Comparison of ENCODE assay signal across 15 cellular contexts in the genomic region with DNA sequence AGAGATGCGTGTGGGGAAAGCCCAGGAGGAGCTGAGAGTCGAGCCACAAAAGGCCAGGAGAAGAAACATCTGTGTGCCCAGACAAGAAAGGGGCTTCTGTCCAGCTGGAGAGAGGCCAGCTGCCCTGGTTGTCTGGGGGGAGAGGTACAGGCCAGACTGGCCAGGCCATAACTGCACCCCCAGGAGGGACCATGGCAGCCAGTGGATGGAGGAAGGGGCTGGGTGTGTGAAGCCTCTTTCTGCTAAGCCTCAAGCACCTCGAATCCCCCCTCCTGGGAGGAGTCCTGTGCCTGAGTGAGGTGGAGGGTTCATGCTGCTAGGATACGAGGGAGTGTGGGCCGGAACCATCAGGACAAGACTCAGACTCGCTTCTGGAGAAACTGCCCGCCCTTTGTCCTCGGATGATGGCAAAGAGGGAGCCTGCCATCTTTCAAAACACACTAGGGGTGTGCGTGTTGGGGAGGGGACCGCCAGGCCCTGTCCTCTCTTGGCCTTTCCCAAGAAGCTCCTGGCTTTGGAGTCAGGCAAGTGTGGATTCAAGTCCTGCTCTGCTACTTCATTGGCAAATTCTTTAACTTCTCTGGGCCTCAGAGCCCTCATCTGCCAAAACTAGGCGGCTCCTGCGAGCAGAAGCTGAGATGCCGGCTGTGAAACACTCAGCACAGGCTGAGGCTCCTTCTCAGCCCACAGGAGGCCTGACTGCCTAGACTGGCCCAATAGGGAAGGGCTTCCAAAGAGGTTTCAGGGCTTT.
DNase-seq lines count a peak whose midpoint lies in the region; ATAC-seq lines count a peak whose summit lies in the region.
"Had no signal": no experiment of that assay in that cellular context is flagged by ENCODE, and none has a peak within 500 bp of the region (broad histone marks: within the 10 kb centered on the region; RNA-seq: fewer than 3 reads in every experiment).

No MANE protein-coding gene starts in this region.

- peaks cover 0 to 90% (median 22%) of the 10 kb centered on the region in 3 experiments for H3K36me3 ChIP-seq in naive thymus-derived CD4-positive, alpha-beta T cell (ENCODE audit: control insufficient read depth in 2 of 3, insufficient read depth in 3 of 3, low read length in 3 of 3)

- peaks cover 1% of the 10 kb centered on the region for H3K36me3 Mint-ChIP-seq in activated naive CD4-positive, alpha-beta T cell treated with anti-CD3 and anti-CD28 coated beads, Interleukin-2, amount 50 U/mL, for 24 hours
- peaks cover 4 to 33% (median 8%) of the 10 kb centered on the region in 5 donors for H3K36me3 Mint-ChIP-seq in naive thymus-derived CD4-positive, alpha-beta T cell
- H3K36me3 Mint-ChIP-seq: naive B cell had no signal

- H3K9me3 Mint-ChIP-seq in activated naive CD4-positive, alpha-beta T cell treated with anti-CD3 and anti-CD28 coated beads, Interleukin-2, amount 50 U/mL, for 24 hours, result no peaks in the 10 kb centered on the region
- peaks cover 0 to 3% (median 0%) of the 10 kb centered on the region in 11 donors for H3K9me3 Mint-ChIP-seq in naive thymus-derived CD4-positive, alpha-beta T cell
- H3K9me3 Mint-ChIP-seq: activated B cell treated with CpG ODN at 0.5 μM for 24 hours; activated T-cell treated with anti-CD3 and anti-CD28 coated beads, Interleukin-2, amount 50 U/mL, for 72 hours; naive B cell had no signal

- no peak for DNase-seq in activated naive CD4-positive, alpha-beta T cell treated with Interleukin-2 at 50 U/mL for 16 hours
- DNase-seq in cerebellar cortex (ENCODE audit: low spot score) (peak; percentile 49), superior temporal gyrus (ENCODE audit: extremely low spot score) (peak; percentile 17), globus pallidus (ENCODE audit: low spot score) (no peak), DMS 273 treated with DMSO at 0.1 percent for 48 hours (lab: John Stamatoyannopoulos, UW) (no peak), SKM-1 (lab: John Stamatoyannopoulos, UW; ENCODE audit: unreplicated experiment) (no peak)
- DNase-seq in naive thymus-derived CD4-positive, alpha-beta T cell, result peak in 1 of 9 donors; percentile 2
- DNase-seq: activated B cell treated with CpG ODN at 0.5 μM for 24 hours; activated T-cell treated with anti-CD3 and anti-CD28 coated beads, Interleukin-2, amount 50 U/mL, for 72 hours; naive B cell; NCI-H1092; NCI-H526 treated with DMSO at 0.1 percent for 48 hours; SIG-M5; spleen had no signal

- POLR2A ChIA-PET in naive thymus-derived CD4-positive, alpha-beta T cell (lab: Charles Lee), result no interaction called here

- H3K4me1 Mint-ChIP-seq in activated naive CD4-positive, alpha-beta T cell treated with anti-CD3 and anti-CD28 coated beads, Interleukin-2, amount 50 U/mL, for 24 hours, result peaks cover 24% of the 10 kb centered on the region
- H3K4me1 Mint-ChIP-seq in naive thymus-derived CD4-positive, alpha-beta T cell, result peaks cover 11 to 37% (median 31%) of the 10 kb centered on the region in 7 donors

- no peaks in the 10 kb centered on the region for H3K27me3 ChIP-seq in naive thymus-derived CD4-positive, alpha-beta T cell (ENCODE audit: control insufficient read depth in 2 of 2, insufficient read depth in 2 of 2, low read length in 2 of 2)
- H3K27me3 ChIP-seq: spleen had no signal

- H3K27ac ChIP-seq in naive thymus-derived CD4-positive, alpha-beta T cell (ENCODE audit: low read depth, low read length), result peak overlapping the region; percentile 19

- no peak for ATAC-seq in naive thymus-derived CD4-positive, alpha-beta T cell
- ATAC-seq: activated T-cell treated with anti-CD3 and anti-CD28 coated beads, Interleukin-2, amount 50 U/mL, for 72 hours had no signal

- H3K9me3 ChIP-seq in naive thymus-derived CD4-positive, alpha-beta T cell (ENCODE audit: control insufficient read depth in 2 of 3, low read length in 3 of 3), result no peaks in the 10 kb centered on the region
- H3K9me3 ChIP-seq: spleen had no signal

- intact Hi-C loops in naive thymus-derived CD4-positive, alpha-beta T cell (cut with micrococcal nuclease), result no loop called here

- peaks cover 0 to 5% of the 10 kb centered on the region in 2 donors for H3K4me1 ChIP-seq in naive thymus-derived CD4-positive, alpha-beta T cell (ENCODE audit: control insufficient read depth in 2 of 2, insufficient read depth in 2 of 2, low read length in 2 of 2)

- H3K27me3 Mint-ChIP-seq in activated naive CD4-positive, alpha-beta T cell treated with anti-CD3 and anti-CD28 coated beads, Interleukin-2, amount 50 U/mL, for 24 hours, result no peaks in the 10 kb centered on the region
- H3K27me3 Mint-ChIP-seq in naive thymus-derived CD4-positive, alpha-beta T cell, result no peaks in the 10 kb centered on the region
- H3K27me3 Mint-ChIP-seq: activated B cell treated with CpG ODN at 0.5 μM for 24 hours, naive B cell had no signal

- H3K4me3 Mint-ChIP-seq in activated naive CD4-positive, alpha-beta T cell treated with anti-CD3 and anti-CD28 coated beads, Interleukin-2, amount 50 U/mL, for 24 hours, result no peak overlapping the region
- peak overlapping the region in 1 of 10 donors; percentile 3 for H3K4me3 Mint-ChIP-seq in naive thymus-derived CD4-positive, alpha-beta T cell
- H3K4me3 Mint-ChIP-seq: activated B cell treated with CpG ODN at 0.5 μM for 24 hours; activated T-cell treated with anti-CD3 and anti-CD28 coated beads, Interleukin-2, amount 50 U/mL, for 72 hours had no signal

- CTCF ChIA-PET in naive thymus-derived CD4-positive, alpha-beta T cell (lab: Charles Lee), result no interaction called here

- H3K4me3 ChIP-seq in naive thymus-derived CD4-positive, alpha-beta T cell (ENCODE audit: low read length), result no peak overlapping the region
- H3K4me3 ChIP-seq: spleen had no signal

- peak overlapping the region; percentile 84 for H3K27ac Mint-ChIP-seq in activated naive CD4-positive, alpha-beta T cell treated with anti-CD3 and anti-CD28 coated beads, Interleukin-2, amount 50 U/mL, for 24 hours
- peak overlapping the region in 7 of 9 donors; percentile 68 to 87 (median 83) for H3K27ac Mint-ChIP-seq in naive thymus-derived CD4-positive, alpha-beta T cell
- H3K27ac Mint-ChIP-seq: activated T-cell treated with anti-CD3 and anti-CD28 coated beads, Interleukin-2, amount 50 U/mL, for 72 hours had no signal

Comparison
In these comparisons a context has a peak if more than half of its experiments do, and no peak if none do; other contexts are left out.
1. DNase-seq: peak in cerebellar cortex (single experiment) and superior temporal gyrus (single experiment); none in activated naive CD4-positive, alpha-beta T cell treated with Interleukin-2 at 50 U/mL for 16 hours (single experiment), globus pallidus (single experiment), DMS 273 treated with DMSO at 0.1 percent for 48 hours (single experiment) and SKM-1 (single experiment).